Comparison of ENCODE assay signal across 1 cellular context in genomic region chr11:5600374-5600851, GRCh38.
TF ChIP-seq lines count a peak whose summit lies in the region.

No MANE protein-coding gene starts in this region.

TF ChIP-seq in K562, 482 proteins besides CTCF, POLR2A, EP300 and RAD21 (continued from another document):
- TF ChIP-seq ARID4B (CRISPR knock-in tag; IDR thresholded peaks at IDR 0.05) (no peak), STAT5A (IDR thresholded peaks at IDR 0.05; ENCODE audit: borderline replicate concordance, low read length) (no peak), THRB (CRISPR knock-in tag; conservative IDR thresholded peaks at IDR 0.05) (no peak), SP2 (IDR thresholded peaks at IDR 0.05; ENCODE audit: extremely low read depth, low read depth, low read length, poor library complexity, severe bottlenecking) (no peak), JUND (IDR thresholded peaks at IDR 0.05; ENCODE audit: borderline replicate concordance, low read depth, low read length) (peak; percentile 40; the same call in 1 of the 2 replicates), JUND (tag; IDR thresholded peaks at IDR 0.05; ENCODE audit: borderline replicate concordance, low read depth, low read length) (no peak; the same call in 2 of the 3 replicates), U2AF2 (optimal IDR thresholded peaks at IDR 0.05; ENCODE audit: low read depth, low read length) (no peak), ZNF507 (tag; conservative IDR thresholded peaks at IDR 0.05) (no peak), CC2D1A (IDR thresholded peaks at IDR 0.05) (0 out of 2 replicates have a peak, but pooled peaks have one; percentile 30), POLR2AphosphoS5 (IDR thresholded peaks at IDR 0.05; ENCODE audit: control insufficient read depth, insufficient read depth, low read depth, low read length) (no peak), ILK (tag; IDR thresholded peaks at IDR 0.05; ENCODE audit: borderline replicate concordance, low read depth) (no peak), ATF1 (CRISPR knock-in tag; IDR thresholded peaks at IDR 0.05) (no peak), ATF1 (tag; IDR thresholded peaks at IDR 0.05) (peak; percentile 74), HDAC1 (IDR thresholded peaks at IDR 0.05) (no peak), HDAC2 (IDR thresholded peaks at IDR 0.05) (no peak), RUNX1 (IDR thresholded peaks at IDR 0.05; ENCODE audit: low read depth) (no peak), FOXP1 (CRISPR knock-in tag; IDR thresholded peaks at IDR 0.05) (no peak)
- TF ChIP-seq, protein P1, sequence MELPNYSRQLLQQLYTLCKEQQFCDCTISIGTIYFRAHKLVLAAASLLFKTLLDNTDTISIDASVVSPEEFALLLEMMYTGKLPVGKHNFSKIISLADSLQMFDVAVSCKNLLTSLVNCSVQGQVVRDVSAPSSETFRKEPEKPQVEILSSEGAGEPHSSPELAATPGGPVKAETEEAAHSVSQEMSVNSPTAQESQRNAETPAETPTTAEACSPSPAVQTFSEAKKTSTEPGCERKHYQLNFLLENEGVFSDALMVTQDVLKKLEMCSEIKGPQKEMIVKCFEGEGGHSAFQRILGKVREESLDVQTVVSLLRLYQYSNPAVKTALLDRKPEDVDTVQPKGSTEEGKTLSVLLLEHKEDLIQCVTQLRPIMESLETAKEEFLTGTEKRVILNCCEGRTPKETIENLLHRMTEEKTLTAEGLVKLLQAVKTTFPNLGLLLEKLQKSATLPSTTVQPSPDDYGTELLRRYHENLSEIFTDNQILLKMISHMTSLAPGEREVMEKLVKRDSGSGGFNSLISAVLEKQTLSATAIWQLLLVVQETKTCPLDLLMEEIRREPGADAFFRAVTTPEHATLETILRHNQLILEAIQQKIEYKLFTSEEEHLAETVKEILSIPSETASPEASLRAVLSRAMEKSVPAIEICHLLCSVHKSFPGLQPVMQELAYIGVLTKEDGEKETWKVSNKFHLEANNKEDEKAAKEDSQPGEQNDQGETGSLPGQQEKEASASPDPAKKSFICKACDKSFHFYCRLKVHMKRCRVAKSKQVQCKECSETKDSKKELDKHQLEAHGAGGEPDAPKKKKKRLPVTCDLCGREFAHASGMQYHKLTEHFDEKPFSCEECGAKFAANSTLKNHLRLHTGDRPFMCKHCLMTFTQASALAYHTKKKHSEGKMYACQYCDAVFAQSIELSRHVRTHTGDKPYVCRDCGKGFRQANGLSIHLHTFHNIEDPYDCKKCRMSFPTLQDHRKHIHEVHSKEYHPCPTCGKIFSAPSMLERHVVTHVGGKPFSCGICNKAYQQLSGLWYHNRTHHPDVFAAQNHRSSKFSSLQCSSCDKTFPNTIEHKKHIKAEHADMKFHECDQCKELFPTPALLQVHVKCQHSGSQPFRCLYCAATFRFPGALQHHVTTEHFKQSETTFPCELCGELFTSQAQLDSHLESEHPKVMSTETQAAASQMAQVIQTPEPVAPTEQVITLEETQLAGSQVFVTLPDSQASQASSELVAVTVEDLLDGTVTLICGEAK (IDR thresholded peaks at IDR 0.05): 0 out of 2 replicates have a peak, but pooled peaks have one; percentile 32
- TF ChIP-seq, protein P1 (CRISPR knock-in tag; IDR thresholded peaks at IDR 0.05): no peak
- TF ChIP-seq, protein P2, sequence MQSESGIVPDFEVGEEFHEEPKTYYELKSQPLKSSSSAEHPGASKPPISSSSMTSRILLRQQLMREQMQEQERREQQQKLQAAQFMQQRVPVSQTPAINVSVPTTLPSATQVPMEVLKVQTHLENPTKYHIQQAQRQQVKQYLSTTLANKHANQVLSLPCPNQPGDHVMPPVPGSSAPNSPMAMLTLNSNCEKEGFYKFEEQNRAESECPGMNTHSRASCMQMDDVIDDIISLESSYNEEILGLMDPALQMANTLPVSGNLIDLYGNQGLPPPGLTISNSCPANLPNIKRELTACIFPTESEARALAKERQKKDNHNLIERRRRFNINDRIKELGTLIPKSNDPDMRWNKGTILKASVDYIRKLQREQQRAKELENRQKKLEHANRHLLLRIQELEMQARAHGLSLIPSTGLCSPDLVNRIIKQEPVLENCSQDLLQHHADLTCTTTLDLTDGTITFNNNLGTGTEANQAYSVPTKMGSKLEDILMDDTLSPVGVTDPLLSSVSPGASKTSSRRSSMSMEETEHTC (IDR thresholded peaks at IDR 0.05): peak; percentile 63; the same call in 1 of the 2 replicates
